ENCODE assay signal across 8 cellular contexts in the genomic region with DNA sequence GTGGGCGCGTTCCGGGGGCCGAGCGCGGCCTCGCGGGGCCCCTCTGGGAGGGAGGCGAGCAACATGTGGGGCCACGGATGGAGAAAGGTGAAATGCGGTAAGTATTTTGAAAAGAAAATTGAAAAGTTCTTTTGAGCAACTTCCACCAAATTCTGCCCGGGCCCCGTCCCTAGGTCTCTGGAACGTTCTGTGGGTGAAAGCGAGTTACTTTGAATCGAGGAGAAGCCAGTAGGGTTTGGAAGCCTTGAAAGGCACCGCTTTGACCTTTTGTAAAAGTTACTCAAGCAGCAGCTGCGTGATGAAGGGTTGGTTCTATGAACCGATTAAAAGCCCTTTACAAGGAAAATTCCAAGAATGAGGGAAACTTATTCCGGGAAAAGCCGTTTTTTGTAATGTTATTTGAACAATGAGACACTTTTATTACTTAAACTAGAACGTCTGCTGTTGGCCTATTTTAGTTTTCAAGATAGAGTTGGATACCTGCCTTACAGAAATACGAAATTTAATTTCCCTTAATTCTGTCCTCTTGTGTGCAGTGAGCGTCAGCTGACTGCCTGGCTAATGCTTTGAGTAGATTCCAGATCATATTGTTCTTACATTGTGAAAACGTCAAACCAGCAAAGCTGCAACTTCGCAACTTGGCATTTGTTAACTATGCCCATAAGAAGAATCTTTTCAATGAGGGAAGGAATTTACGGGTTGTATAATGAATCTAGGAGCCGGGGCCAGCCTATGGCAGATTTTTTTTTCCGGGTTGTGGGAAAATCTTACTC. TPM values are rescaled to one million over a fixed set of nuclear protein-coding genes. Genes with fewer than 3 reads are reported as not detected.
DNase-seq lines count a peak whose midpoint lies in the region; ATAC-seq and TF ChIP-seq lines count a peak whose summit lies in the region.

No MANE protein-coding gene starts in this region.

- peak overlapping the region; percentile 89 to 94 for H3K9ac ChIP-seq in duodenal mucosa (ENCODE audit: low read depth in 1 of 2, low read length in 2 of 2)

- H3K36me3 ChIP-seq in Peyer's patch (no peaks in the 10 kb centered on the region), duodenal mucosa (ENCODE audit: control insufficient read depth in 1 of 2, insufficient read depth in 2 of 2, low read length in 2 of 2) (no peaks in the 10 kb centered on the region), lung (ENCODE audit: control insufficient read depth in 2 of 2, insufficient read depth in 2 of 2, low read length in 2 of 2) (no peaks in the 10 kb centered on the region), thymus (ENCODE audit: control insufficient read depth, insufficient read depth) (no peaks in the 10 kb centered on the region)

- peak overlapping the region; percentile 89 for H3K27ac ChIP-seq in C4-2B
- H3K27ac ChIP-seq in Peyer's patch = peak overlapping the region; percentile 80 to 95 (median 92)
- H3K27ac ChIP-seq in duodenal mucosa (ENCODE audit: low read depth, low read length) = peak overlapping the region; percentile 91
- peak overlapping the region; percentile 83 to 84 for H3K27ac ChIP-seq in lung (ENCODE audit: low read depth in 1 of 2, low read length in 1 of 2)
- peak overlapping the region; percentile 91 for H3K27ac ChIP-seq in thymus (ENCODE audit: low read depth)

- H3K27me3 ChIP-seq in Peyer's patch (no peaks in the 10 kb centered on the region), duodenal mucosa (ENCODE audit: control insufficient read depth in 1 of 2, insufficient read depth in 2 of 2, low read length in 2 of 2) (no peaks in the 10 kb centered on the region), lung (ENCODE audit: control insufficient read depth, insufficient read depth) (no peaks in the 10 kb centered on the region), thymus (ENCODE audit: control insufficient read depth, insufficient read depth) (no peaks in the 10 kb centered on the region)

- TF ChIP-seq CTCF in C4-2B (conservative IDR thresholded peaks at IDR 0.05) (no peak), Peyer's patch (IDR thresholded peaks at IDR 0.05) (no peak), lung (IDR thresholded peaks at IDR 0.05; ENCODE audit: control extremely low read depth, extremely low read depth) (no peak)

- peak; percentile 29 for ATAC-seq in GM21526 (IDR thresholded peaks at IDR 0.05; ENCODE audit: low FRiP score, unreplicated experiment)
- ATAC-seq in lung (ENCODE audit: insufficient read depth, low FRiP score) = no peak
- ATAC-seq in HG02610 (IDR thresholded peaks at IDR 0.05; ENCODE audit: unreplicated experiment) = no peak

- H3K4me3 ChIP-seq in Peyer's patch = peak overlapping the region; percentile 75 to 96 (median 78)
- H3K4me3 ChIP-seq in duodenal mucosa (ENCODE audit: low read depth in 1 of 2, low read length in 2 of 2) = peak overlapping the region; percentile 94 to 98
- H3K4me3 ChIP-seq in lung = peak overlapping the region; percentile 65
- peak overlapping the region; percentile 93 for H3K4me3 ChIP-seq in thymus (ENCODE audit: low read length)

- H3K4me1 ChIP-seq in Peyer's patch (peaks cover 0 to 15% (median 2%) of the 10 kb centered on the region in 4 donors), duodenal mucosa (ENCODE audit: control insufficient read depth in 1 of 2, insufficient read depth in 2 of 2, low read length in 2 of 2) (peaks cover 16 to 18% of the 10 kb centered on the region in 2 donors), lung (ENCODE audit: control insufficient read depth in 2 of 2, insufficient read depth in 2 of 2, low read length in 2 of 2) (peaks cover 2 to 3% of the 10 kb centered on the region in 2 donors), thymus (ENCODE audit: control insufficient read depth, insufficient read depth, low read length) (peaks cover 2% of the 10 kb centered on the region)

- H3K9me3 ChIP-seq in Peyer's patch (no peaks in the 10 kb centered on the region), duodenal mucosa (ENCODE audit: control insufficient read depth in 1 of 2, low read length in 2 of 2) (no peaks in the 10 kb centered on the region), lung (ENCODE audit: control insufficient read depth in 2 of 2, insufficient read depth in 1 of 2, low read length in 1 of 2) (no peaks in the 10 kb centered on the region), thymus (ENCODE audit: control insufficient read depth) (no peaks in the 10 kb centered on the region)

- DNase-seq in Peyer's patch (no peak), lung (ENCODE audit: low spot score) (no peak)
- DNase-seq in NK-92 treated with Interleukin-12 subunit alpha and Interleukin-12 subunit beta, amount 100 ng/mL, for 24 hours (lab: John Stamatoyannopoulos, UW) = no peak

- no peak for TF ChIP-seq POLR2A in Peyer's patch (IDR thresholded peaks at IDR 0.05)

- 1 to 2% methylated on average over 29 of the region's 29 CpGs for WGBS in lung, 2 donors
- 3% methylated on average over 29 of the region's 29 CpGs for WGBS in thymus

RNA-seq across cellular contexts. Expression of a gene that starts 0.9 kb away (rescaled TPM):
- total RNA-seq in Peyer's patch (10 to 100 TPM; 25.2 to 55.3 (median 38.1) TPM), lung (10 to 100 TPM; 51.1 to 69.4 TPM)
- polyA plus RNA-seq in lung (10 to 100 TPM; 10.9 to 13.5 TPM), thymus (17.0 TPM)

RNA-seq across cellular contexts. Expression of a gene that starts 5.2 kb away (rescaled TPM):
- total RNA-seq in Peyer's patch (not detected), lung (not detected)
- polyA plus RNA-seq in lung (not detected), thymus (0.05 TPM)
